Comparison of ENCODE assay signal across 9 cellular contexts in genomic region chr2:110748489-110748867, GRCh38. TPM values are rescaled to one million over a fixed set of nuclear protein-coding genes. Genes with fewer than 3 reads are reported as not detected.
DNase-seq lines count a peak whose midpoint lies in the region; ATAC-seq and TF ChIP-seq lines count a peak whose summit lies in the region.
"Had no signal": no experiment of that assay in that cellular context is flagged by ENCODE, and none has a peak within 500 bp of the region (broad histone marks: within the 10 kb centered on the region; RNA-seq: fewer than 3 reads in every experiment).

No MANE protein-coding gene starts in this region.

- CTCF ChIA-PET in RWPE1 (lab: Yijun Ruan, JAX): no interaction called here

- POLR2A ChIA-PET in RWPE1 (lab: Yijun Ruan, JAX; ENCODE audit: low non-redundant PET): no interaction called here

- intact Hi-C loops in right cardiac atrium (cut with DNase I): no loop called here

- no peaks in the 10 kb centered on the region for H3K4me1 ChIP-seq in right cardiac atrium (ENCODE audit: control insufficient read depth, insufficient read depth, low read length)

- H3K4me3 ChIP-seq in GM06990 (replicated peaks; ENCODE audit: low read depth, low read length) (peak overlapping the region; percentile 36; the same call in 1 of the 2 replicates), right cardiac atrium (ENCODE audit: low read length) (no peak overlapping the region)

- peak overlapping the region; percentile 89 for H3K27ac ChIP-seq in KOPT-K1 (ENCODE audit: low read depth, low read length, poor library complexity, severe bottlenecking)
- no peak overlapping the region for H3K27ac ChIP-seq in right cardiac atrium (ENCODE audit: low read length)
- no peak overlapping the region for H3K27ac ChIP-seq in RWPE1
- H3K27ac ChIP-seq: HL-60 had no signal

- H3K27me3 ChIP-seq in GM06990 (replicated peaks; ENCODE audit: control insufficient read depth, insufficient read depth, low read length): no peaks in the 10 kb centered on the region; the same call in 1 of the 2 replicates
- no peaks in the 10 kb centered on the region for H3K27me3 ChIP-seq in right cardiac atrium (ENCODE audit: control insufficient read depth, insufficient read depth)

- TF ChIP-seq CTCF in GM06990 (IDR thresholded peaks at IDR 0.05; ENCODE audit: insufficient read depth, low read length, poor library complexity, severe bottlenecking) (no peak), RWPE1 (conservative IDR thresholded peaks at IDR 0.05; ENCODE audit: low read depth) (no peak)

- DNase-seq in GM06990 (ENCODE audit: extremely low read depth, insufficient read length) (peak; percentile 83), T-helper 9 cell (peak; percentile 15), glomerular visceral epithelial cell (ENCODE audit: extremely low spot score) (peak; percentile 66), NCI-H446 (lab: John Stamatoyannopoulos, UW) (no peak), right cardiac atrium (no peak), RWPE1 (ENCODE audit: low spot score) (no peak)

- H3K36me3 ChIP-seq in GM06990 (ENCODE audit: control insufficient read depth, insufficient read depth, low read length): no peaks in the 10 kb centered on the region
- H3K36me3 ChIP-seq in KOPT-K1 (ENCODE audit: insufficient read depth, low read length): no peaks in the 10 kb centered on the region

- 58% methylated on average over 6 of the region's 6 CpGs for WGBS in right cardiac atrium

- peak; percentile 97 for ATAC-seq in GM21528 (IDR thresholded peaks at IDR 0.05; ENCODE audit: low FRiP score, unreplicated experiment)
- no peak for ATAC-seq in right cardiac atrium

- H3K9me3 ChIP-seq in KOPT-K1 (ENCODE audit: insufficient read depth, low read length, poor library complexity, severe bottlenecking) (no peaks in the 10 kb centered on the region), right cardiac atrium (ENCODE audit: control insufficient read depth, low read length) (no peaks in the 10 kb centered on the region)

RNA-seq across cellular contexts. Expression of gene ACOXL, which starts 16.1 kb away (rescaled TPM):
- total RNA-seq in right cardiac atrium: not detected
- polyA plus RNA-seq in right cardiac atrium: 0.02 TPM

Comparison
In these comparisons a context has a peak if more than half of its experiments do, and no peak if none do; other contexts are left out.
1. DNase-seq: peak in GM06990 (single experiment), T-helper 9 cell (single experiment) and glomerular visceral epithelial cell (single experiment); none in NCI-H446 (0 of 2), right cardiac atrium (0 of 3) and RWPE1 (single experiment).